ENCODE assay signal across 34 cellular contexts in genomic region chr18:75287700-75288099, GRCh38.
"Had no signal": no experiment of that assay in that cellular context is flagged by ENCODE, and none has a peak within 500 bp of the region (broad histone marks: within the 10 kb centered on the region; RNA-seq: fewer than 3 reads in every experiment).

No MANE protein-coding gene starts in this region.

- H3K9me3 ChIP-seq: MG63 had no signal

- H3K27me3 ChIP-seq: MG63 had no signal

- H3K4me3 ChIP-seq: MG63 had no signal

- H3K36me3 ChIP-seq: MG63 had no signal

- DNase-seq: Karpas-422, Kasumi-1, MG63, MM.1S, MV-4-11, NCI-H1048, NCI-H1092, NCI-H1092 treated with DMSO at 0.1 percent for 48 hours, NCI-H1105, NCI-H1105 treated with DMSO at 0.1 percent for 48 hours, NCI-H1417, NCI-H1417 treated with DMSO at 0.1 percent for 48 hours, NCI-H1436, NCI-H1436 treated with DMSO at 0.1 percent for 48 hours, NCI-H146, NCI-H1694, NCI-H1694 treated with DMSO at 0.1 percent for 48 hours, NCI-H187, NCI-H187 treated with DMSO at 0.1 percent for 48 hours, NCI-H1930, NCI-H2029, NCI-H2029 treated with DMSO at 0.1 percent for 48 hours, NCI-H2081, NCI-H2081 treated with DMSO at 0.1 percent for 48 hours, NCI-H2107, NCI-H2171, NCI-H2171 treated with DMSO at 0.1 percent for 48 hours, NCI-H2227 treated with DMSO at 0.1 percent for 48 hours, NCI-H226, NCI-H345, NCI-H446, NCI-H446 treated with DMSO at 0.1 percent for 48 hours, NCI-H510A had no signal

- H3K27ac ChIP-seq: KMS-11 had no signal
